ENCODE assay signal across 13 cellular contexts in genomic region chr3:128378631-128379347, GRCh38.
DNase-seq lines count a peak whose midpoint lies in the region; ATAC-seq and TF ChIP-seq lines count a peak whose summit lies in the region.
"Had no signal": no experiment of that assay in that cellular context is flagged by ENCODE, and none has a peak within 500 bp of the region (broad histone marks: within the 10 kb centered on the region; RNA-seq: fewer than 3 reads in every experiment).

No MANE protein-coding gene starts in this region.

- peaks cover 26% of the 10 kb centered on the region for H3K4me1 Mint-ChIP-seq in type B pancreatic cell (ENCODE audit: unreplicated experiment)
- peaks cover 0 to 20% (median 9%) of the 10 kb centered on the region in 4 donors for H3K4me1 Mint-ChIP-seq in naive thymus-derived CD8-positive, alpha-beta T cell

- no peak overlapping the region for H3K27ac ChIP-seq in muscle layer of colon (ENCODE audit: low read depth, low read length)

- H3K4me3 ChIP-seq in muscle layer of colon (ENCODE audit: low read depth in 1 of 2, low read length in 2 of 2) = no peak overlapping the region

- no peak for ATAC-seq in naive thymus-derived CD8-positive, alpha-beta T cell
- no peak for ATAC-seq in HG03460 (IDR thresholded peaks at IDR 0.05; ENCODE audit: unreplicated experiment)

- no peak for TF ChIP-seq CTCF in type B pancreatic cell (conservative IDR thresholded peaks at IDR 0.05)

- H3K4me1 ChIP-seq in muscle layer of colon (ENCODE audit: insufficient read depth, low read length) = peaks cover 47% of the 10 kb centered on the region

- H3K36me3 ChIP-seq in muscle layer of colon (ENCODE audit: insufficient read depth, low read length) = no peaks in the 10 kb centered on the region

- no peaks in the 10 kb centered on the region for H3K27me3 Mint-ChIP-seq in type B pancreatic cell
- H3K27me3 Mint-ChIP-seq in naive thymus-derived CD8-positive, alpha-beta T cell = no peaks in the 10 kb centered on the region

- peak overlapping the region; percentile 77 for H3K27ac Mint-ChIP-seq in type B pancreatic cell
- H3K27ac Mint-ChIP-seq in naive thymus-derived CD8-positive, alpha-beta T cell = no peak overlapping the region

- DNase-seq in DMS 273 (lab: John Stamatoyannopoulos, UW; ENCODE audit: unreplicated experiment) (peak; percentile 51), DMS 273 treated with DMSO at 0.1 percent for 48 hours (lab: John Stamatoyannopoulos, UW) (no peak), fibroblast of peridontal ligament (ENCODE audit: extremely low read depth) (peak; percentile 36), type B pancreatic cell (ENCODE audit: extremely low spot score, unreplicated experiment) (no peak), NCI-H2227 (lab: John Stamatoyannopoulos, UW; ENCODE audit: unreplicated experiment) (no peak)
- DNase-seq in naive thymus-derived CD8-positive, alpha-beta T cell = no peak
- DNase-seq: activated CD8-positive, alpha-beta memory T cell treated with anti-CD3 and anti-CD28 coated beads for 24 hours; amygdala; DMS153; NCI-H2029 treated with DMSO at 0.1 percent for 48 hours; T-helper 2 cell had no signal

- peak overlapping the region; percentile 57 for H3K4me3 Mint-ChIP-seq in type B pancreatic cell
- no peak overlapping the region for H3K4me3 Mint-ChIP-seq in naive thymus-derived CD8-positive, alpha-beta T cell

- H3K9ac ChIP-seq in muscle layer of colon (ENCODE audit: low read length) = peak overlapping the region; percentile 22

- H3K9me3 Mint-ChIP-seq in type B pancreatic cell = no peaks in the 10 kb centered on the region
- no peaks in the 10 kb centered on the region for H3K9me3 Mint-ChIP-seq in naive thymus-derived CD8-positive, alpha-beta T cell

- no peaks in the 10 kb centered on the region for H3K9me3 ChIP-seq in muscle layer of colon (ENCODE audit: low read length)

- H3K36me3 Mint-ChIP-seq in type B pancreatic cell = no peaks in the 10 kb centered on the region
- H3K36me3 Mint-ChIP-seq in naive thymus-derived CD8-positive, alpha-beta T cell = peaks cover 0 to 14% (median 0%) of the 10 kb centered on the region in 3 donors

- POLR2A ChIA-PET in naive thymus-derived CD8-positive, alpha-beta T cell (lab: Charles Lee) = no interaction called here

- H3K27me3 ChIP-seq in muscle layer of colon (ENCODE audit: control insufficient read depth in 1 of 2, insufficient read depth in 2 of 2, low read length in 2 of 2) = no peaks in the 10 kb centered on the region

Comparison
In these comparisons a context has a peak if more than half of its experiments do, and no peak if none do; other contexts are left out.
1. DNase-seq: peak in DMS 273 (single experiment) and fibroblast of peridontal ligament (single experiment); none in DMS 273 treated with DMSO at 0.1 percent for 48 hours (single experiment), type B pancreatic cell (single experiment), NCI-H2227 (single experiment) and naive thymus-derived CD8-positive, alpha-beta T cell (0 of 10).